In genomic region chr11:44863231-44863630, GRCh38 we compare ENCODE assay signal across 12 cellular contexts.
DNase-seq lines count a peak whose midpoint lies in the region; ATAC-seq and TF ChIP-seq lines count a peak whose summit lies in the region.
"Had no signal": no experiment of that assay in that cellular context is flagged by ENCODE, and none has a peak within 500 bp of the region (broad histone marks: within the 10 kb centered on the region; RNA-seq: fewer than 3 reads in every experiment).

No MANE protein-coding gene starts in this region.

- no peaks in the 10 kb centered on the region for H3K9me3 Mint-ChIP-seq in H9
- H3K9me3 Mint-ChIP-seq in naive thymus-derived CD4-positive, alpha-beta T cell: no peaks in the 10 kb centered on the region

- H3K4me1 ChIP-seq in H9 (ENCODE audit: insufficient read depth, low read length) (peaks cover 11% of the 10 kb centered on the region), right atrium auricular region (peaks cover 0 to 67% of the 10 kb centered on the region in 2 donors), rectal smooth muscle tissue (ENCODE audit: control insufficient read depth, insufficient read depth, low read length) (peaks cover 25% of the 10 kb centered on the region), foreskin keratinocyte (peaks cover 5% of the 10 kb centered on the region)
- peaks cover 10 to 17% of the 10 kb centered on the region in 2 donors for H3K4me1 ChIP-seq in naive thymus-derived CD4-positive, alpha-beta T cell (ENCODE audit: control insufficient read depth in 2 of 2, insufficient read depth in 2 of 2, low read length in 2 of 2)

- ATAC-seq in T-helper 17 cell (no peak), esophagus mucosa (no peak), HG02678 (IDR thresholded peaks at IDR 0.05; ENCODE audit: unreplicated experiment) (no peak), foreskin keratinocyte (no peak)
- no peak for ATAC-seq in naive thymus-derived CD4-positive, alpha-beta T cell

- H3K4me3 ChIP-seq in right atrium auricular region (no peak overlapping the region), rectal smooth muscle tissue (ENCODE audit: low read length) (no peak overlapping the region)
- no peak overlapping the region for H3K4me3 ChIP-seq in naive thymus-derived CD4-positive, alpha-beta T cell (ENCODE audit: low read length)
- H3K4me3 ChIP-seq: SJSA1 had no signal

- WGBS in H9 (ENCODE audit: extremely low coverage, insufficient read length, low lambda C conversion rate): no CpG with 5 or more reads among the region's 6 CpGs

- H3K79me2 ChIP-seq in H9 (ENCODE audit: insufficient read depth, low read length): no peaks in the 10 kb centered on the region

- H3K36me3 ChIP-seq in right atrium auricular region (peaks cover 10% of the 10 kb centered on the region), rectal smooth muscle tissue (ENCODE audit: control insufficient read depth, insufficient read depth, low read length) (no peaks in the 10 kb centered on the region)
- H3K36me3 ChIP-seq in naive thymus-derived CD4-positive, alpha-beta T cell (ENCODE audit: control insufficient read depth in 2 of 3, insufficient read depth in 3 of 3, low read length in 3 of 3): peaks cover 0 to 19% (median 4%) of the 10 kb centered on the region in 3 experiments
- H3K36me3 ChIP-seq: SJSA1 had no signal

- no peak for TF ChIP-seq CTCF in H9 (conservative IDR thresholded peaks at IDR 0.05)
- TF ChIP-seq CTCF in right atrium auricular region (IDR thresholded peaks at IDR 0.05): no peak
- no peak for TF ChIP-seq CTCF in foreskin keratinocyte (conservative IDR thresholded peaks at IDR 0.05)

- H4K5ac ChIP-seq in H9 (ENCODE audit: insufficient read length, low read depth, low read length): no peak overlapping the region

- no peaks in the 10 kb centered on the region for H3K9me3 ChIP-seq in H9 (ENCODE audit: control insufficient read depth, low read depth, low read length)
- no peaks in the 10 kb centered on the region for H3K9me3 ChIP-seq in T-helper 17 cell (ENCODE audit: control insufficient read depth, low read length, poor library complexity, severe bottlenecking)
- H3K9me3 ChIP-seq in right atrium auricular region: no peaks in the 10 kb centered on the region
- H3K9me3 ChIP-seq in naive thymus-derived CD4-positive, alpha-beta T cell (ENCODE audit: control insufficient read depth in 2 of 3, low read length in 3 of 3): no peaks in the 10 kb centered on the region
- H3K9me3 ChIP-seq: SJSA1 had no signal

- H4K20me1 ChIP-seq in H9 (ENCODE audit: control insufficient read depth, insufficient read depth, insufficient read length): no peaks in the 10 kb centered on the region

- H4K8ac ChIP-seq in H9 (replicated peaks; ENCODE audit: insufficient read length, low read depth, low read length): no peak overlapping the region

- no peak overlapping the region for H3K56ac ChIP-seq in H9 (ENCODE audit: insufficient read length, low read depth, low read length)

- H3K36me3 Mint-ChIP-seq in H9 (ENCODE audit: insufficient read depth in 1 of 3, low read depth in 3 of 3) (no peaks in the 10 kb centered on the region; a peak in 1 of 7 replicates), T-helper 17 cell (ENCODE audit: low read depth) (peaks cover 3% of the 10 kb centered on the region)
- peaks cover 4 to 46% (median 11%) of the 10 kb centered on the region in 5 donors for H3K36me3 Mint-ChIP-seq in naive thymus-derived CD4-positive, alpha-beta T cell

- H3K27me3 ChIP-seq in H9 (ENCODE audit: insufficient read depth, low read length): no peaks in the 10 kb centered on the region
- no peaks in the 10 kb centered on the region for H3K27me3 ChIP-seq in right atrium auricular region
- no peaks in the 10 kb centered on the region for H3K27me3 ChIP-seq in rectal smooth muscle tissue (ENCODE audit: control insufficient read depth, insufficient read depth, low read length)
- no peaks in the 10 kb centered on the region for H3K27me3 ChIP-seq in naive thymus-derived CD4-positive, alpha-beta T cell (ENCODE audit: control insufficient read depth in 2 of 2, insufficient read depth in 2 of 2, low read length in 2 of 2)
- H3K27me3 ChIP-seq in foreskin keratinocyte: peaks cover 81% of the 10 kb centered on the region
- H3K27me3 ChIP-seq: SJSA1 had no signal

- no peaks in the 10 kb centered on the region for H3K79me1 ChIP-seq in H9 (ENCODE audit: insufficient read depth, low read depth, low read length, poor library complexity, severe bottlenecking)

- H3K4me3 Mint-ChIP-seq in H9: no peak overlapping the region
- H3K4me3 Mint-ChIP-seq in T-helper 17 cell: no peak overlapping the region
- no peak overlapping the region for H3K4me3 Mint-ChIP-seq in naive thymus-derived CD4-positive, alpha-beta T cell

- H3K27ac ChIP-seq in H9 (ENCODE audit: insufficient read length, low read depth, low read length) (no peak overlapping the region), right atrium auricular region (peak overlapping the region; percentile 88 to 98), rectal smooth muscle tissue (ENCODE audit: low read depth, low read length) (peak overlapping the region; percentile 98), foreskin keratinocyte (no peak overlapping the region)
- H3K27ac ChIP-seq in naive thymus-derived CD4-positive, alpha-beta T cell (ENCODE audit: low read depth, low read length): no peak overlapping the region

- H3K4me1 Mint-ChIP-seq in H9: peaks cover 75 to 79% of the 10 kb centered on the region in 2 experiments
- H3K4me1 Mint-ChIP-seq in T-helper 17 cell: peaks cover 51% of the 10 kb centered on the region
- peaks cover 25 to 49% (median 36%) of the 10 kb centered on the region in 7 donors for H3K4me1 Mint-ChIP-seq in naive thymus-derived CD4-positive, alpha-beta T cell

- no peak overlapping the region for H3K23ac ChIP-seq in H9 (ENCODE audit: insufficient read length, low read depth, low read length)

- H3K9ac ChIP-seq in H9 (ENCODE audit: extremely low read depth, insufficient read length, low read length): no peak overlapping the region
- no peak overlapping the region for H3K9ac ChIP-seq in rectal smooth muscle tissue (ENCODE audit: low read length)

- H2BK20ac ChIP-seq in H9 (ENCODE audit: low read depth, low read length, poor library complexity, severe bottlenecking): no peak overlapping the region

- no peak overlapping the region for H3K4me2 ChIP-seq in H9 (ENCODE audit: insufficient read depth, insufficient read length, low read length)

- H3K18ac ChIP-seq in H9 (ENCODE audit: insufficient read length, low read depth, low read length): peak overlapping the region; percentile 64

- no peak overlapping the region for H2BK5ac ChIP-seq in H9 (ENCODE audit: insufficient read length, low read length)

- no peak overlapping the region for H4K91ac ChIP-seq in H9 (ENCODE audit: insufficient read length, low read depth, low read length)

- H2BK12ac ChIP-seq in H9 (ENCODE audit: insufficient read length, low read depth, low read length): no peak overlapping the region

- POLR2A ChIA-PET in naive thymus-derived CD4-positive, alpha-beta T cell (lab: Charles Lee): no interaction called here

- no peaks in the 10 kb centered on the region for H3K23me2 ChIP-seq in H9 (ENCODE audit: insufficient read length, low read depth, low read length, poor library complexity, severe bottlenecking)

- peak overlapping the region; percentile 27 for H2BK120ac ChIP-seq in H9 (ENCODE audit: low read depth, low read length, poor library complexity, severe bottlenecking)

- CTCF ChIA-PET in naive thymus-derived CD4-positive, alpha-beta T cell (lab: Charles Lee): no interaction called here

- intact Hi-C loops in naive thymus-derived CD4-positive, alpha-beta T cell (cut with micrococcal nuclease): no loop called here

- no peak overlapping the region for H3K4ac ChIP-seq in H9 (ENCODE audit: low read depth, low read length)

- H3K27me3 Mint-ChIP-seq in H9 (ENCODE audit: low read depth): no peaks in the 10 kb centered on the region; the same call in 1 of the 2 replicates
- no peaks in the 10 kb centered on the region for H3K27me3 Mint-ChIP-seq in T-helper 17 cell
- H3K27me3 Mint-ChIP-seq in naive thymus-derived CD4-positive, alpha-beta T cell: peaks cover 0 to 66% (median 0%) of the 10 kb centered on the region in 5 donors

- no peak overlapping the region for H3T11ph ChIP-seq in H9 (ENCODE audit: low read length)

- no peak overlapping the region for H2AFZ ChIP-seq in H9 (ENCODE audit: low read length)

- H2BK15ac ChIP-seq in H9 (ENCODE audit: low read depth, low read length): no peak overlapping the region

- no peak for DNase-seq in H9
- DNase-seq in T-helper 17 cell: no peak
- no peak for DNase-seq in right atrium auricular region (ENCODE audit: low spot score)
- DNase-seq in naive thymus-derived CD4-positive, alpha-beta T cell: no peak
- DNase-seq in foreskin keratinocyte: no peak
- DNase-seq: activated CD4-positive, alpha-beta T cell treated with anti-CD3 and anti-CD28 coated beads, Interleukin-2, amount 50 U/mL, for 48 hours; DMS 273 treated with DMSO at 0.1 percent for 48 hours; stimulated activated CD4-positive, alpha-beta T cell treated with anti-CD3 and anti-CD28 coated beads, Interleukin-15, amount 100 ng/mL, for 24 hours had no signal

- H3K14ac ChIP-seq in H9 (ENCODE audit: insufficient read depth, low read length): peak overlapping the region; percentile 19; the same call in 1 of the 2 replicates

- peak overlapping the region; percentile 72 to 96 (median 82) for H3K27ac Mint-ChIP-seq in H9
- H3K27ac Mint-ChIP-seq in T-helper 17 cell: peak overlapping the region; percentile 95
- H3K27ac Mint-ChIP-seq in naive thymus-derived CD4-positive, alpha-beta T cell: no peak overlapping the region

- H2AK5ac ChIP-seq in H9 (ENCODE audit: insufficient read length, low read length): no peak overlapping the region

Comparison
In these comparisons a context has a peak if more than half of its experiments do, and no peak if none do; other contexts are left out.
1. H3K27ac ChIP-seq: peak in right atrium auricular region (2 of 2) and rectal smooth muscle tissue (single experiment); none in H9 (single experiment), naive thymus-derived CD4-positive, alpha-beta T cell (single experiment) and foreskin keratinocyte (single experiment).
2. H3K27ac Mint-ChIP-seq: peak in H9 (3 of 3) and T-helper 17 cell (single experiment); none in naive thymus-derived CD4-positive, alpha-beta T cell (0 of 9).